8 cellular contexts compared by ENCODE assay signal in the genomic region with DNA sequence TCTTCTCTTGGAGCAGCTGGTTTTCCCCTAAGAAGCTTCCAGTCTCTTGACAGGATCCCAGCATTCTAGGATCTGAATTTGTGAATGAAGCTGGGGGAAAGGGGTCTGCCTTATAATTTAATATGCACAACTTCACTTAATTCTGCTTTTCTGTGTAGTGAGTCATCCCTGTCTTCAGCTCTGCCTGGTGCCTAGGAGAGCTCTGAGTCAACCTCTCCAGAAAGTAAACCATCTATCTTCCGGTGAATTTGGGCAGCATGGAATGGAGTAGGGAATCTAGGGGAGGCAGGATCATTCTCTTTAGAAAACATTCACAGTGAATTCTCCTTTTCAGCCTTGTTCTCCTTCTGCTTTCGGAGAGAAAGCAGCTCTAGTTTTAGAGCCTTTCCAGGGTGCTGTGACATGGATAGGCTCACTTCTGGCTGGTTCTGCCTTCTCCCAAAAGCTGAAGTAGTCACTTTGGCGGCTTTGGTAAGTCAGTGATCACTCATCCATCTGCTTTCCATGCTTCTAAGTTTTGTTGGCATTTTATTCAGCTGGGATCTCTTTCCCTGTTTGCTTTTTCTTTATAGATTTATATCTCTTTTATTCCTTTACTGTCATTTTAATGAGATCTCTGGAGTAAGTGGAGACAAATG. TPM values are rescaled to one million over a fixed set of nuclear protein-coding genes. Genes with fewer than 3 reads are reported as not detected.
DNase-seq lines count a peak whose midpoint lies in the region; FAIRE-seq and TF ChIP-seq lines count a peak whose summit lies in the region.
"Not testable (repeated sequence)": the region's sequence is repeated elsewhere in the genome, so short reads cannot be mapped to it uniquely, and the experiment has no call there.

No MANE protein-coding gene starts in this region.

- TF ChIP-seq CTCF in AG04449 (IDR thresholded peaks at IDR 0.05; ENCODE audit: insufficient read depth, low read length, missing control alignments); cardiac fibroblast (IDR thresholded peaks at IDR 0.05; ENCODE audit: low read depth, low read length); foreskin fibroblast (IDR thresholded peaks at IDR 0.05; ENCODE audit: low read depth, low read length): not testable (repeated sequence)

- not testable (repeated sequence) for H3K36me3 ChIP-seq in adipocyte (ENCODE audit: control insufficient read depth, insufficient read depth, low read length, severe bottlenecking)

- POLR2A ChIA-PET in AG04449 (lab: Yijun Ruan, JAX), result not testable (repeated sequence)

- FAIRE-seq in RCC 7860 (lab: Jason Lieb, UNC), result not testable (repeated sequence)

- CTCF ChIA-PET in AG04449 (lab: Yijun Ruan, JAX), result interaction anchor here (0.7 to 0.8 kb wide), 2 partner anchors 16 to 95 kb away, joined by 3 to 4 read pairs; no protein-coding TSS in a partner anchor

- not testable (repeated sequence) for H3K9ac ChIP-seq in adipocyte (ENCODE audit: low read length)

- peak overlapping the region; percentile 21; the same call in 1 of the 2 replicates for H3K4me3 ChIP-seq in AG04449 (ENCODE audit: low read depth, low read length)
- not testable (repeated sequence) for H3K4me3 ChIP-seq in adipocyte (ENCODE audit: low read length); cardiac fibroblast (replicated peaks in 1 of 2; ENCODE audit: low read depth in 2 of 2, low read length in 2 of 2); foreskin fibroblast (ENCODE audit: low read depth in 1 of 2, low read length in 2 of 2)

- H3K27me3 ChIP-seq in adipocyte (replicated peaks; ENCODE audit: control insufficient read depth, insufficient read depth, low read length), result not testable (repeated sequence)

- not testable (repeated sequence) for H3K4me1 ChIP-seq in adipocyte (ENCODE audit: control insufficient read depth, insufficient read depth, low read length)

- DNase-seq in AG04449 (ENCODE audit: low read depth, low spot score), result not testable (repeated sequence)
- DNase-seq in ELR (ENCODE audit: low read depth), result peak; percentile 78
- DNase-seq in HT1080 (ENCODE audit: low read depth), result peak; percentile 76
- DNase-seq in RCC 7860 (ENCODE audit: low spot score), result peak; percentile 25
- peak; percentile 30 for DNase-seq in adipocyte (ENCODE audit: low read depth)
- DNase-seq in cardiac fibroblast (ENCODE audit: low read depth in 2 of 2), result peak; percentile 1 to 40
- peak; percentile 28 to 58 for DNase-seq in foreskin fibroblast
- DNase-seq in renal cortical epithelial cell (ENCODE audit: low read depth), result peak; percentile 15

- H3K9me3 ChIP-seq in adipocyte (ENCODE audit: control insufficient read depth, low read length), result not testable (repeated sequence)

RNA-seq across cellular contexts. Expression of a gene that starts 7.5 kb away (rescaled TPM):
- total RNA-seq in HT1080 (2014; rRNA removed; shearing (Covaris generic)), result 1.9 and 2.0 TPM in 2 replicates
- 4.5 and 4.6 TPM in 2 replicates for polyA plus RNA-seq in HT1080 (2015; cell fraction: cytosol; rRNA removed)
- polyA plus RNA-seq in HT1080 (2015; cell fraction: nucleus; rRNA removed), result 7.9 and 13.1 TPM in 2 replicates
- total RNA-seq in renal cortical epithelial cell, result 0.52 and 4.5 TPM in 2 replicates
